8 cellular contexts compared by ENCODE assay signal in the genomic region with DNA sequence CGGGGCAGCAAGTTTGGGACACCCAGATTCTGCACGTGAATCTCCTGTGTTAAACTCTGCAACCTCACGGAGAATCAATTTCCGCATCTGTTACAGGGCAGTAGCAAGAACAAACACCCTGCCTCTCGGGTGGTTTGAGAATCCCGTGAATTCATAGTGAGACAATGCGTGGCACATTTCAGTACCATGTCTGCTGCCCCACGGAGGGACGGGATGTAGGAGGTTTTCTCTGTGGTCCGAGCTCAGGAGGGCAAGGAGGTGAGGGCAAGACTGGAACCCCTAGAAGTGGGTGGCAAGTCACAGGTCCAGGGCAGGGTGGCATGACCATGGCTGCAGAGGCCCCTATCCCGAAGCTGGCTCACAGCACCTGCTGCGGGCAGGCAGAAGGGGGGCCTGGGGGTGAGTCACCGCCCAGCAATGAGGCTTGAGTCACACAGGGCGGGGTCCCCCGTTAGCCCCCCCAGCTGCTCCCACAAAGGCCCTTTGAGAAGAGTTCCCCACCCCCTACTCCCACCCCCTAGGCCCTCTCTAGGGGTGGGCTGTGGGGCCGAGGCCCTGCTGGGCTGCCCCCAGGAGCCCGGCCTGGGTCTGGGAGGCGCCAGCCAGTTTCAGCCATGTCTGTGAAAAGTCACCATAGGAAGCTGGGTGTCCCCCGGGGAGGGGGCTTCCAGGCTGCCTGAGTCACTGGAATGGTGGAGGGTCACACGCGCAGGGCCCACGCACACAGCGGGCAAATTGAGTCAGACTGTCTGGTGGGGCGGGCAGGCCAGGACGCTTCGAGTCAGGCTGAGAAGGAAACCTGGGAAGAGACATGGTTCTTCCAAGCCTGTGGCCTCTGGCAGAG. TPM values are rescaled to one million over a fixed set of nuclear protein-coding genes. Genes with fewer than 3 reads are reported as not detected.
A peak's percentile ranks its signal among the peaks of the same experiment; 100 is the strongest.
DNase-seq lines count a peak whose midpoint lies in the region; ATAC-seq and TF ChIP-seq lines count a peak whose summit lies in the region.

No MANE protein-coding gene starts in this region.

- H3K9me3 ChIP-seq in mucosa of stomach (ENCODE audit: control insufficient read depth, low read length) (no peaks in the 10 kb centered on the region), testis (no peaks in the 10 kb centered on the region)

- H3K36me3 ChIP-seq in mucosa of stomach (ENCODE audit: control insufficient read depth, insufficient read depth, low read length) (no peaks in the 10 kb centered on the region), testis (ENCODE audit: low read depth, missing control alignments) (no peaks in the 10 kb centered on the region)

- intact Hi-C loops in testis (cut with DNase I; ENCODE audit: low total_unique reads): no loop called here

- peak overlapping the region; percentile 73 to 87 for H3K27ac ChIP-seq in testis

- H3K4me3 ChIP-seq in NB4 (ENCODE audit: low read depth, low read length): peak overlapping the region; percentile 35
- H3K4me3 ChIP-seq in mucosa of stomach (ENCODE audit: low read length): peak overlapping the region; percentile 46
- peak overlapping the region; percentile 21 to 34 for H3K4me3 ChIP-seq in testis

- H3K27me3 ChIP-seq in mucosa of stomach (ENCODE audit: control insufficient read depth, insufficient read depth, low read length) (no peaks in the 10 kb centered on the region), testis (no peaks in the 10 kb centered on the region)

- H3K4me1 ChIP-seq in mucosa of stomach (ENCODE audit: control insufficient read depth, insufficient read depth, low read length) (peaks cover 65% of the 10 kb centered on the region), testis (peaks cover 31% of the 10 kb centered on the region)

- TF ChIP-seq POLR2A in NB4 (IDR thresholded peaks at IDR 0.05; ENCODE audit: extremely low read depth, insufficient read length) (no peak), erythroblast (IDR thresholded peaks at IDR 0.05; ENCODE audit: low read length) (peak; percentile 69), testis (IDR thresholded peaks at IDR 0.05) (no peak)

- WGBS in testis, 2 donors: 50 to 60% methylated on average over 19 to 26 of the region's 26 CpGs

- TF ChIP-seq CTCF in NB4 (IDR thresholded peaks at IDR 0.05; ENCODE audit: low read depth, low read length): no peak
- TF ChIP-seq CTCF in testis (IDR thresholded peaks at IDR 0.05): no peak

- peak overlapping the region; percentile 89 for H3K9ac ChIP-seq in mucosa of stomach (ENCODE audit: low read length)

- ATAC-seq in HG03135 (IDR thresholded peaks at IDR 0.05; ENCODE audit: unreplicated experiment): no peak

- DNase-seq in AG20443 (ENCODE audit: low spot score): peak; percentile 89
- peak; percentile 77 for DNase-seq in NB4 (ENCODE audit: low read depth)
- peak; percentile 70 for DNase-seq in activated T-helper 1 cell treated with Interleukin-2 at 50 U/mL for 16 hours (ENCODE audit: low read depth)
- peak; percentile 87 to 95 for DNase-seq in erythroblast (lab: John Stamatoyannopoulos, UW)
- no peak for DNase-seq in testis
- DNase-seq in NCI-H2107 treated with DMSO at 0.1 percent for 48 hours (lab: John Stamatoyannopoulos, UW; ENCODE audit: unreplicated experiment): no peak

RNA-seq across cellular contexts. Expression of a gene that starts 25.8 kb away (rescaled TPM):
- total RNA-seq in testis: 10 to 100 TPM; 14.5 to 18.6 TPM
- 9.3 TPM for polyA plus RNA-seq in testis (ENCODE audit: insufficient read depth, low read depth, low replicate concordance)

RNA-seq across cellular contexts. Expression of a gene that starts 54.8 kb away (rescaled TPM):
- total RNA-seq in testis: 10 to 100 TPM; 26.3 to 48.9 TPM
- polyA plus RNA-seq in testis (ENCODE audit: insufficient read depth, low read depth, low replicate concordance): 17.8 TPM

RNA-seq across cellular contexts. Expression of a gene that starts 54.9 kb away (rescaled TPM):
- total RNA-seq in testis: 10 to 100 TPM; 56.6 to 62.7 TPM
- 31.0 TPM for polyA plus RNA-seq in testis (ENCODE audit: insufficient read depth, low read depth, low replicate concordance)

RNA-seq across cellular contexts. Expression of a gene that starts 55.9 kb away (rescaled TPM):
- total RNA-seq in testis: 10 to 100 TPM in 1 of 2 donors, 1 to 10 TPM in 1; 4.7 to 10.0 TPM
- polyA plus RNA-seq in testis (ENCODE audit: insufficient read depth, low read depth, low replicate concordance): 3.4 TPM

Comparison
In these comparisons a context has a peak if more than half of its experiments do, and no peak if none do; other contexts are left out.
1. DNase-seq: peak in AG20443 (single experiment), NB4 (single experiment), activated T-helper 1 cell treated with Interleukin-2 at 50 U/mL for 16 hours (single experiment) and erythroblast (2 of 2); none in testis (single experiment) and NCI-H2107 treated with DMSO at 0.1 percent for 48 hours (single experiment).
2. Peak in every context shown above with its lines, with median percentiles within 50 percentile points of each other: H3K4me3 ChIP-seq.